Comparison of ENCODE assay signal across 8 cellular contexts in genomic region chr5:159050408-159051091, GRCh38. TPM values are rescaled to one million over a fixed set of nuclear protein-coding genes. Genes with fewer than 3 reads are reported as not detected.
DNase-seq lines count a peak whose midpoint lies in the region; ATAC-seq and TF ChIP-seq lines count a peak whose summit lies in the region.

No MANE protein-coding gene starts in this region.

- H3K27me3 Mint-ChIP-seq in endodermal cell (ENCODE audit: insufficient read depth): peaks cover 90% of the 10 kb centered on the region
- H3K27me3 Mint-ChIP-seq in activated CD8-positive, alpha-beta memory T cell treated with anti-CD3 and anti-CD28 coated beads, Interleukin-2, amount 10 ng/mL, durations not matched to agents 7 days and 5 days: peaks cover 77% of the 10 kb centered on the region

- peaks cover 30% of the 10 kb centered on the region for H3K4me1 Mint-ChIP-seq in endodermal cell
- H3K4me1 Mint-ChIP-seq in activated CD8-positive, alpha-beta memory T cell treated with anti-CD3 and anti-CD28 coated beads, Interleukin-2, amount 10 ng/mL, durations not matched to agents 7 days and 5 days: no peaks in the 10 kb centered on the region

- H3K4me3 ChIP-seq in endodermal cell (ENCODE audit: low read length) (no peak overlapping the region), sigmoid colon (peak overlapping the region in 2 of 4 donors; percentile 13 to 29)

- H3K9me3 ChIP-seq in endodermal cell (ENCODE audit: control insufficient read depth, low read length) (no peaks in the 10 kb centered on the region), sigmoid colon (no peaks in the 10 kb centered on the region)

- CTCF ChIA-PET in GM10248 (lab: Yijun Ruan, JAX): interaction anchor here (0.6 kb wide), 1 partner anchor 29 kb away, joined by 3 read pairs; no protein-coding TSS in a partner anchor
- CTCF ChIA-PET in activated CD8-positive, alpha-beta memory T cell treated with anti-CD3 and anti-CD28 coated beads, Interleukin-2, amount 10 ng/mL, durations not matched to agents 7 days and 5 days (lab: Charles Lee): no interaction called here

- 51% methylated on average over 4 to 6 of the region's 6 CpGs for WGBS in endodermal cell (ENCODE audit: insufficient coverage in 1 of 2, insufficient read length in 1 of 2), 2 experiments
- WGBS in sigmoid colon, 2 donors: 67 to 69% methylated on average over 6 of the region's 6 CpGs

- no peaks in the 10 kb centered on the region for H3K9me3 Mint-ChIP-seq in endodermal cell
- no peaks in the 10 kb centered on the region for H3K9me3 Mint-ChIP-seq in activated CD8-positive, alpha-beta memory T cell treated with anti-CD3 and anti-CD28 coated beads, Interleukin-2, amount 10 ng/mL, durations not matched to agents 7 days and 5 days (ENCODE audit: low read depth)

- ATAC-seq in GM21786 (IDR thresholded peaks at IDR 0.05; ENCODE audit: unreplicated experiment): peak; percentile 61
- no peak for ATAC-seq in activated CD8-positive, alpha-beta memory T cell treated with anti-CD3 and anti-CD28 coated beads, Interleukin-2, amount 10 ng/mL, durations not matched to agents 7 days and 5 days

- H3K27me3 ChIP-seq in endodermal cell (ENCODE audit: control insufficient read depth, insufficient read depth, low read length, poor library complexity, severe bottlenecking) (peaks cover 77% of the 10 kb centered on the region), sigmoid colon (no peaks in the 10 kb centered on the region)

- POLR2A ChIA-PET in GM10248 (lab: Yijun Ruan, JAX): no interaction called here

- DNase-seq in GM10248 (ENCODE audit: extremely low spot score) (peak; percentile 43), MV-4-11 (lab: John Stamatoyannopoulos, UW) (peak; percentile 83), endodermal cell (peak; percentile 72), sigmoid colon (no peak), T-helper 1 cell (no peak), NCI-H128 (lab: John Stamatoyannopoulos, UW; ENCODE audit: unreplicated experiment) (no peak)
- no peak for DNase-seq in activated CD8-positive, alpha-beta memory T cell treated with anti-CD3 and anti-CD28 coated beads, Interleukin-2, amount 10 ng/mL, durations not matched to agents 7 days and 5 days

- TF ChIP-seq CTCF in GM10248 (IDR thresholded peaks at IDR 0.05; ENCODE audit: control extremely low read depth, extremely low read depth, low read depth, missing control alignments): no peak
- TF ChIP-seq CTCF in endodermal cell (conservative IDR thresholded peaks at IDR 0.05): no peak
- TF ChIP-seq CTCF in sigmoid colon (IDR thresholded peaks at IDR 0.05): no peak

- intact Hi-C loops in sigmoid colon (cut with DNase I): no loop called here

- H3K36me3 ChIP-seq in endodermal cell (ENCODE audit: control insufficient read depth, insufficient read depth, low read length) (no peaks in the 10 kb centered on the region), sigmoid colon (no peaks in the 10 kb centered on the region)

- TF ChIP-seq EP300 in sigmoid colon (IDR thresholded peaks at IDR 0.05): no peak

- no peak overlapping the region for H3K27ac Mint-ChIP-seq in endodermal cell
- no peak overlapping the region for H3K27ac Mint-ChIP-seq in activated CD8-positive, alpha-beta memory T cell treated with anti-CD3 and anti-CD28 coated beads, Interleukin-2, amount 10 ng/mL, durations not matched to agents 7 days and 5 days

- no peak for TF ChIP-seq POLR2A in sigmoid colon (IDR thresholded peaks at IDR 0.05)

- H3K27ac ChIP-seq in endodermal cell (ENCODE audit: low read depth, low read length): peak overlapping the region; percentile 42
- H3K27ac ChIP-seq in sigmoid colon: peak overlapping the region; percentile 53 to 74 (median 68)

- H3K9ac ChIP-seq in endodermal cell (ENCODE audit: extremely low read depth, low read length, poor library complexity, severe bottlenecking): no peak overlapping the region

- H3K4me1 ChIP-seq in endodermal cell (ENCODE audit: control insufficient read depth, insufficient read depth, low read length) (no peaks in the 10 kb centered on the region), sigmoid colon (peaks cover 0 to 26% (median 23%) of the 10 kb centered on the region in 4 donors)

- no peaks in the 10 kb centered on the region for H3K36me3 Mint-ChIP-seq in endodermal cell (ENCODE audit: low read depth)
- H3K36me3 Mint-ChIP-seq in activated CD8-positive, alpha-beta memory T cell treated with anti-CD3 and anti-CD28 coated beads, Interleukin-2, amount 10 ng/mL, durations not matched to agents 7 days and 5 days: no peaks in the 10 kb centered on the region

- H3K4me3 Mint-ChIP-seq in endodermal cell: peak overlapping the region; percentile 62
- no peak overlapping the region for H3K4me3 Mint-ChIP-seq in activated CD8-positive, alpha-beta memory T cell treated with anti-CD3 and anti-CD28 coated beads, Interleukin-2, amount 10 ng/mL, durations not matched to agents 7 days and 5 days

RNA-seq across cellular contexts. Expression of gene EBF1, which starts 49.2 kb away (rescaled TPM):
- under 1 TPM in 1 of 2 donors, not detected in 1; 0.24 TPM for total RNA-seq in endodermal cell
- polyA plus RNA-seq in endodermal cell (2013, experiment 1 of 2): 8.6 TPM
- 7.0 TPM for polyA plus RNA-seq in endodermal cell (2013, experiment 2 of 2)
- 10 to 100 TPM; 11.9 to 30.5 (median 25.9) TPM for total RNA-seq in sigmoid colon
- 1 to 10 TPM in 2 of 3 donors, under 1 TPM in 1; 0.46 to 6.0 (median 4.5) TPM for polyA plus RNA-seq in sigmoid colon
- under 1 TPM in 1 of 2 experiments, not detected in 1; 0.54 TPM for total RNA-seq in activated CD8-positive, alpha-beta memory T cell treated with anti-CD3 and anti-CD28 coated beads, Interleukin-2, amount 10 ng/mL, durations not matched to agents 7 days and 5 days

Comparison
In these comparisons a context has a peak if more than half of its experiments do, and no peak if none do; other contexts are left out.
1. DNase-seq: peak in GM10248 (single experiment), MV-4-11 (single experiment) and endodermal cell (single experiment); none in sigmoid colon (single experiment), T-helper 1 cell (0 of 5), NCI-H128 (single experiment) and activated CD8-positive, alpha-beta memory T cell treated with anti-CD3 and anti-CD28 coated beads, Interleukin-2, amount 10 ng/mL, durations not matched to agents 7 days and 5 days (single experiment).
2. RNA of gene EBF1, which starts 49.2 kb away (total RNA-seq): 11.9 to 30.5 TPM in sigmoid colon; 0.54 TPM in activated CD8-positive, alpha-beta memory T cell treated with anti-CD3 and anti-CD28 coated beads, Interleukin-2, amount 10 ng/mL, durations not matched to agents 7 days and 5 days and 0.24 TPM in endodermal cell; every median in the first group is over 4 times any median in the second.